3 cellular contexts compared by ENCODE assay signal in genomic region chr11:1243521-1243920, GRCh38. TPM values are rescaled to one million over a fixed set of nuclear protein-coding genes. Genes with fewer than 3 reads are reported as not detected.
"Had no signal": no experiment of that assay in that cellular context is flagged by ENCODE, and none has a peak within 500 bp of the region (broad histone marks: within the 10 kb centered on the region; RNA-seq: fewer than 3 reads in every experiment).

No MANE protein-coding gene starts in this region.

RNA-seq across cellular contexts. Expression of gene MUC5B, which starts 20.7 kb away (rescaled TPM):
- total RNA-seq: LHCN-M2, M059J, MCF 10A had no signal
